11 cellular contexts compared by ENCODE assay signal in genomic region chr2:203689424-203690109, GRCh38. TPM values are rescaled to one million over a fixed set of nuclear protein-coding genes. Genes with fewer than 3 reads are reported as not detected.
DNase-seq lines count a peak whose midpoint lies in the region; ATAC-seq and TF ChIP-seq lines count a peak whose summit lies in the region.
"Had no signal": no experiment of that assay in that cellular context is flagged by ENCODE, and none has a peak within 500 bp of the region (broad histone marks: within the 10 kb centered on the region; RNA-seq: fewer than 3 reads in every experiment).

No MANE protein-coding gene starts in this region.

- DNase-seq in stimulated activated CD8-positive, alpha-beta memory T cell treated with anti-CD3 and anti-CD28 coated beads, Interleukin-7, amount 100 ng/mL, for 4 hours (ENCODE audit: low read depth in 2 of 2) = peak; percentile 17 to 20
- DNase-seq in stimulated activated CD8-positive, alpha-beta memory T cell treated with anti-CD3 and anti-CD28 coated beads, Interleukin-4, amount 100 ng/mL, for 48 hours = no peak
- no peak for DNase-seq in chondrocyte (ENCODE audit: low spot score)
- no peak for DNase-seq in posterior cingulate gyrus
- DNase-seq in DMS153 treated with DMSO at 0.1 percent for 48 hours (lab: John Stamatoyannopoulos, UW; ENCODE audit: unreplicated experiment) = no peak
- DNase-seq in stimulated activated naive CD4-positive, alpha-beta T cell treated with Interleukin-2 at 50 U/mL for 16 hours (lab: John Stamatoyannopoulos, UW) = no peak
- DNase-seq: NCI-H1436 treated with DMSO at 0.1 percent for 48 hours had no signal

- no peaks in the 10 kb centered on the region for H3K9me3 Mint-ChIP-seq in chondrocyte (ENCODE audit: low read depth)

- no peak for TF ChIP-seq CTCF in chondrocyte (IDR thresholded peaks at IDR 0.05)

- H3K4me3 Mint-ChIP-seq in chondrocyte (ENCODE audit: unreplicated experiment) = no peak overlapping the region

- peaks cover 89% of the 10 kb centered on the region for H3K4me1 Mint-ChIP-seq in chondrocyte (ENCODE audit: low read depth)

- H3K27ac Mint-ChIP-seq in chondrocyte (ENCODE audit: unreplicated experiment) = peak overlapping the region; percentile 42

- no peaks in the 10 kb centered on the region for H3K27me3 Mint-ChIP-seq in chondrocyte (ENCODE audit: low read depth)

- no peaks in the 10 kb centered on the region for H3K36me3 Mint-ChIP-seq in chondrocyte (ENCODE audit: low read depth)

- intact Hi-C loops in posterior cingulate gyrus (cut with DNase I) = no loop called here

- ATAC-seq in HG03064 (IDR thresholded peaks at IDR 0.05; ENCODE audit: low read depth, unreplicated experiment) (peak; percentile 54), HG02588 (IDR thresholded peaks at IDR 0.05; ENCODE audit: unreplicated experiment) (no peak)

RNA-seq across cellular contexts. Expression of gene CD28, which starts 16.9 kb away (rescaled TPM):
- total RNA-seq in chondrocyte = 0.05 TPM in 1 of 3 replicates, not detected in the others
- total RNA-seq: bronchial epithelial cell, fibroblast of villous mesenchyme had no signal

Comparison
In these comparisons a context has a peak if more than half of its experiments do, and no peak if none do; other contexts are left out.
1. DNase-seq: peak in stimulated activated CD8-positive, alpha-beta memory T cell treated with anti-CD3 and anti-CD28 coated beads, Interleukin-7, amount 100 ng/mL, for 4 hours (2 of 2); none in stimulated activated CD8-positive, alpha-beta memory T cell treated with anti-CD3 and anti-CD28 coated beads, Interleukin-4, amount 100 ng/mL, for 48 hours (single experiment), chondrocyte (single experiment), posterior cingulate gyrus (0 of 10), DMS153 treated with DMSO at 0.1 percent for 48 hours (single experiment) and stimulated activated naive CD4-positive, alpha-beta T cell treated with Interleukin-2 at 50 U/mL for 16 hours (single experiment).